1 cellular context compared by ENCODE assay signal in genomic region chr3:9704343-9705322, GRCh38.
TF ChIP-seq lines count a peak whose summit lies in the region.

No MANE protein-coding gene starts in this region.

TF ChIP-seq in HepG2, 621 proteins besides CTCF, POLR2A, EP300 and RAD21 (continued from another document and continues in another):
- TF ChIP-seq, protein P1, sequence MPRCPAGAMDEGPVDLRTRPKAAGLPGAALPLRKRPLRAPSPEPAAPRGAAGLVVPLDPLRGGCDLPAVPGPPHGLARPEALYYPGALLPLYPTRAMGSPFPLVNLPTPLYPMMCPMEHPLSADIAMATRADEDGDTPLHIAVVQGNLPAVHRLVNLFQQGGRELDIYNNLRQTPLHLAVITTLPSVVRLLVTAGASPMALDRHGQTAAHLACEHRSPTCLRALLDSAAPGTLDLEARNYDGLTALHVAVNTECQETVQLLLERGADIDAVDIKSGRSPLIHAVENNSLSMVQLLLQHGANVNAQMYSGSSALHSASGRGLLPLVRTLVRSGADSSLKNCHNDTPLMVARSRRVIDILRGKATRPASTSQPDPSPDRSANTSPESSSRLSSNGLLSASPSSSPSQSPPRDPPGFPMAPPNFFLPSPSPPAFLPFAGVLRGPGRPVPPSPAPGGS (CRISPR knock-in tag; IDR thresholded peaks at IDR 0.05) = 0 out of 2 replicates have a peak, but pooled peaks have one; percentile 47
- TF ChIP-seq, protein P2, sequence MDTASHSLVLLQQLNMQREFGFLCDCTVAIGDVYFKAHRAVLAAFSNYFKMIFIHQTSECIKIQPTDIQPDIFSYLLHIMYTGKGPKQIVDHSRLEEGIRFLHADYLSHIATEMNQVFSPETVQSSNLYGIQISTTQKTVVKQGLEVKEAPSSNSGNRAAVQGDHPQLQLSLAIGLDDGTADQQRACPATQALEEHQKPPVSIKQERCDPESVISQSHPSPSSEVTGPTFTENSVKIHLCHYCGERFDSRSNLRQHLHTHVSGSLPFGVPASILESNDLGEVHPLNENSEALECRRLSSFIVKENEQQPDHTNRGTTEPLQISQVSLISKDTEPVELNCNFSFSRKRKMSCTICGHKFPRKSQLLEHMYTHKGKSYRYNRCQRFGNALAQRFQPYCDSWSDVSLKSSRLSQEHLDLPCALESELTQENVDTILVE (CRISPR knock-in tag; IDR thresholded peaks at IDR 0.05) = peak; percentile 87
- TF ChIP-seq ZNF230 (CRISPR knock-in tag; IDR thresholded peaks at IDR 0.05) (peak; percentile 29; the same call in 1 of the 2 replicates), FOXO1 (CRISPR knock-in tag; IDR thresholded peaks at IDR 0.05) (peak; percentile 64; the same call in 1 of the 2 replicates), HNRNPUL1 (IDR thresholded peaks at IDR 0.05; ENCODE audit: low read depth, low read length) (no peak), ZC3H4 (CRISPR knock-in tag; IDR thresholded peaks at IDR 0.05; ENCODE audit: borderline replicate concordance) (peak; percentile 53; the same call in 1 of the 2 replicates), NKX3-1 (CRISPR knock-in tag; IDR thresholded peaks at IDR 0.05) (peak; percentile 88; the same call in 1 of the 2 replicates), ELF1 (CRISPR knock-in tag; IDR thresholded peaks at IDR 0.05) (peak; percentile 44; the same call in 1 of the 2 replicates), KLF16 (CRISPR knock-in tag; IDR thresholded peaks at IDR 0.05) (peak in 1 of 2 experiments; percentile 74; a peak in 1 of 4 replicates), ZNF747 (CRISPR knock-in tag; IDR thresholded peaks at IDR 0.05; ENCODE audit: borderline replicate concordance) (no peak), ZFP37 (CRISPR knock-in tag; IDR thresholded peaks at IDR 0.05; ENCODE audit: borderline replicate concordance) (0 out of 2 replicates have a peak, but pooled peaks have one; percentile 51), SIN3A (IDR thresholded peaks at IDR 0.05; ENCODE audit: borderline replicate concordance, low read depth, low read length) (peak; percentile 83; the same call in 1 of the 2 replicates), RFX3 (CRISPR knock-in tag; IDR thresholded peaks at IDR 0.05) (peak; percentile 53; the same call in 1 of the 2 replicates), HDAC2 (CRISPR knock-in tag; IDR thresholded peaks at IDR 0.05) (peak; percentile 48; the same call in 1 of the 2 replicates), BCL6 (CRISPR knock-in tag; IDR thresholded peaks at IDR 0.05) (peak; percentile 82), SRY (CRISPR knock-in tag; IDR thresholded peaks at IDR 0.05) (peak; percentile 83; the same call in 1 of the 2 replicates), ARNTL (CRISPR knock-in tag; IDR thresholded peaks at IDR 0.05) (no peak), ZSCAN12 (CRISPR knock-in tag; IDR thresholded peaks at IDR 0.05) (peak; percentile 83; the same call in 1 of the 2 replicates), NFAT5 (CRISPR knock-in tag; IDR thresholded peaks at IDR 0.05) (peak; percentile 90; the same call in 1 of the 2 replicates), TMF1 (CRISPR knock-in tag; IDR thresholded peaks at IDR 0.05; ENCODE audit: low read depth) (peak; percentile 86), SALL1 (CRISPR knock-in tag; IDR thresholded peaks at IDR 0.05) (peak; percentile 91), ATAD3A (CRISPR knock-in tag; IDR thresholded peaks at IDR 0.05) (peak; percentile 89; the same call in 1 of the 2 replicates), HOXA9 (CRISPR knock-in tag; IDR thresholded peaks at IDR 0.05; ENCODE audit: borderline replicate concordance) (peak; percentile 63; the same call in 1 of the 2 replicates), KLF11 (CRISPR knock-in tag; IDR thresholded peaks at IDR 0.05) (0 out of 2 replicates have a peak, but pooled peaks have one; percentile 74), ZNF30 (CRISPR knock-in tag; IDR thresholded peaks at IDR 0.05) (0 out of 2 replicates have a peak, but pooled peaks have one; percentile 42), ZNF121 (CRISPR knock-in tag; IDR thresholded peaks at IDR 0.05) (no peak), ZZZ3 (CRISPR knock-in tag; IDR thresholded peaks at IDR 0.05; ENCODE audit: borderline replicate concordance) (0 out of 2 replicates have a peak, but pooled peaks have one; percentile 12), CBFB (CRISPR knock-in tag; IDR thresholded peaks at IDR 0.05) (0 out of 2 replicates have a peak, but pooled peaks have one; percentile 24), FOSL1 (CRISPR knock-in tag; IDR thresholded peaks at IDR 0.05; ENCODE audit: borderline replicate concordance) (no peak; the same call in 1 of the 2 replicates), WIZ (CRISPR knock-in tag; IDR thresholded peaks at IDR 0.05) (peak; percentile 68; the same call in 1 of the 2 replicates), CREM (IDR thresholded peaks at IDR 0.05) (no peak), CREM (CRISPR knock-in tag; IDR thresholded peaks at IDR 0.05) (no peak), BATF2 (CRISPR knock-in tag; IDR thresholded peaks at IDR 0.05) (0 out of 2 replicates have a peak, but pooled peaks have one; percentile 51), GABPB1 (CRISPR knock-in tag; IDR thresholded peaks at IDR 0.05) (peak; percentile 84), ZNF138 (CRISPR knock-in tag; IDR thresholded peaks at IDR 0.05; ENCODE audit: low read depth) (peak; percentile 85; the same call in 1 of the 2 replicates), MTF2 (CRISPR knock-in tag; IDR thresholded peaks at IDR 0.05; ENCODE audit: borderline replicate concordance) (no peak), ETV6 (CRISPR knock-in tag; conservative IDR thresholded peaks at IDR 0.05) (peak; percentile 95), SIX1 (CRISPR knock-in tag; IDR thresholded peaks at IDR 0.05; ENCODE audit: borderline replicate concordance) (0 out of 2 replicates have a peak, but pooled peaks have one; percentile 21), BORCS8-MEF2B (CRISPR knock-in tag; IDR thresholded peaks at IDR 0.05) (peak; percentile 92), GATAD1 (CRISPR knock-in tag; IDR thresholded peaks at IDR 0.05) (0 out of 2 replicates have a peak, but pooled peaks have one; percentile 21)
- TF ChIP-seq, protein P3, sequence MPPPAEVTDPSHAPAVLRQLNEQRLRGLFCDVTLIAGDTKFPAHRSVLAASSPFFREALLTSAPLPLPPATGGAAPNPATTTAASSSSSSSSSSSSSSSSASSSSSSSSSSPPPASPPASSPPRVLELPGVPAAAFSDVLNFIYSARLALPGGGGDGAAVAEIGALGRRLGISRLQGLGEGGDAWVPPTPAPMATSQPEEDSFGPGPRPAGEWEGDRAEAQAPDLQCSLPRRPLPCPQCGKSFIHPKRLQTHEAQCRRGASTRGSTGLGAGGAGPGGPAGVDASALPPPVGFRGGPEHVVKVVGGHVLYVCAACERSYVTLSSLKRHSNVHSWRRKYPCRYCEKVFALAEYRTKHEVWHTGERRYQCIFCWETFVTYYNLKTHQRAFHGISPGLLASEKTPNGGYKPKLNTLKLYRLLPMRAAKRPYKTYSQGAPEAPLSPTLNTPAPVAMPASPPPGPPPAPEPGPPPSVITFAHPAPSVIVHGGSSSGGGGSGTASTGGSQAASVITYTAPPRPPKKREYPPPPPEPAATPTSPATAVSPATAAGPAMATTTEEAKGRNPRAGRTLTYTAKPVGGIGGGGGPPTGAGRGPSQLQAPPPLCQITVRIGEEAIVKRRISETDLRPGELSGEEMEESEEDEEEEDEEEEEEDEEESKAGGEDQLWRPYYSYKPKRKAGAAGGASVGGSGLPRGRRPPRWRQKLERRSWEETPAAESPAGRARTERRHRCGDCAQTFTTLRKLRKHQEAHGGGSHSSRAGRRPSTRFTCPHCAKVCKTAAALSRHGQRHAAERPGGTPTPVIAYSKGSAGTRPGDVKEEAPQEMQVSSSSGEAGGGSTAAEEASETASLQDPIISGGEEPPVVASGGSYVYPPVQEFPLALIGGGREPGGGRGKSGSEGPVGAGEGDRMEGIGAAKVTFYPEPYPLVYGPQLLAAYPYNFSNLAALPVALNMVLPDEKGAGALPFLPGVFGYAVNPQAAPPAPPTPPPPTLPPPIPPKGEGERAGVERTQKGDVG (CRISPR knock-in tag; IDR thresholded peaks at IDR 0.05; ENCODE audit: borderline replicate concordance) = no peak
- TF ChIP-seq, protein P4, sequence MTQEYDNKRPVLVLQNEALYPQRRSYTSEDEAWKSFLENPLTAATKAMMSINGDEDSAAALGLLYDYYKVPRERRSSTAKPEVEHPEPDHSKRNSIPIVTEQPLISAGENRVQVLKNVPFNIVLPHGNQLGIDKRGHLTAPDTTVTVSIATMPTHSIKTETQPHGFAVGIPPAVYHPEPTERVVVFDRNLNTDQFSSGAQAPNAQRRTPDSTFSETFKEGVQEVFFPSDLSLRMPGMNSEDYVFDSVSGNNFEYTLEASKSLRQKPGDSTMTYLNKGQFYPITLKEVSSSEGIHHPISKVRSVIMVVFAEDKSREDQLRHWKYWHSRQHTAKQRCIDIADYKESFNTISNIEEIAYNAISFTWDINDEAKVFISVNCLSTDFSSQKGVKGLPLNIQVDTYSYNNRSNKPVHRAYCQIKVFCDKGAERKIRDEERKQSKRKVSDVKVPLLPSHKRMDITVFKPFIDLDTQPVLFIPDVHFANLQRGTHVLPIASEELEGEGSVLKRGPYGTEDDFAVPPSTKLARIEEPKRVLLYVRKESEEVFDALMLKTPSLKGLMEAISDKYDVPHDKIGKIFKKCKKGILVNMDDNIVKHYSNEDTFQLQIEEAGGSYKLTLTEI (CRISPR knock-in tag; conservative IDR thresholded peaks at IDR 0.05) = no peak
- TF ChIP-seq, protein P5, sequence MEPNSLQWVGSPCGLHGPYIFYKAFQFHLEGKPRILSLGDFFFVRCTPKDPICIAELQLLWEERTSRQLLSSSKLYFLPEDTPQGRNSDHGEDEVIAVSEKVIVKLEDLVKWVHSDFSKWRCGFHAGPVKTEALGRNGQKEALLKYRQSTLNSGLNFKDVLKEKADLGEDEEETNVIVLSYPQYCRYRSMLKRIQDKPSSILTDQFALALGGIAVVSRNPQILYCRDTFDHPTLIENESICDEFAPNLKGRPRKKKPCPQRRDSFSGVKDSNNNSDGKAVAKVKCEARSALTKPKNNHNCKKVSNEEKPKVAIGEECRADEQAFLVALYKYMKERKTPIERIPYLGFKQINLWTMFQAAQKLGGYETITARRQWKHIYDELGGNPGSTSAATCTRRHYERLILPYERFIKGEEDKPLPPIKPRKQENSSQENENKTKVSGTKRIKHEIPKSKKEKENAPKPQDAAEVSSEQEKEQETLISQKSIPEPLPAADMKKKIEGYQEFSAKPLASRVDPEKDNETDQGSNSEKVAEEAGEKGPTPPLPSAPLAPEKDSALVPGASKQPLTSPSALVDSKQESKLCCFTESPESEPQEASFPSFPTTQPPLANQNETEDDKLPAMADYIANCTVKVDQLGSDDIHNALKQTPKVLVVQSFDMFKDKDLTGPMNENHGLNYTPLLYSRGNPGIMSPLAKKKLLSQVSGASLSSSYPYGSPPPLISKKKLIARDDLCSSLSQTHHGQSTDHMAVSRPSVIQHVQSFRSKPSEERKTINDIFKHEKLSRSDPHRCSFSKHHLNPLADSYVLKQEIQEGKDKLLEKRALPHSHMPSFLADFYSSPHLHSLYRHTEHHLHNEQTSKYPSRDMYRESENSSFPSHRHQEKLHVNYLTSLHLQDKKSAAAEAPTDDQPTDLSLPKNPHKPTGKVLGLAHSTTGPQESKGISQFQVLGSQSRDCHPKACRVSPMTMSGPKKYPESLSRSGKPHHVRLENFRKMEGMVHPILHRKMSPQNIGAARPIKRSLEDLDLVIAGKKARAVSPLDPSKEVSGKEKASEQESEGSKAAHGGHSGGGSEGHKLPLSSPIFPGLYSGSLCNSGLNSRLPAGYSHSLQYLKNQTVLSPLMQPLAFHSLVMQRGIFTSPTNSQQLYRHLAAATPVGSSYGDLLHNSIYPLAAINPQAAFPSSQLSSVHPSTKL (CRISPR knock-in tag; IDR thresholded peaks at IDR 0.05) = peak; percentile 52; the same call in 1 of the 2 replicates
- TF ChIP-seq, protein P6, sequence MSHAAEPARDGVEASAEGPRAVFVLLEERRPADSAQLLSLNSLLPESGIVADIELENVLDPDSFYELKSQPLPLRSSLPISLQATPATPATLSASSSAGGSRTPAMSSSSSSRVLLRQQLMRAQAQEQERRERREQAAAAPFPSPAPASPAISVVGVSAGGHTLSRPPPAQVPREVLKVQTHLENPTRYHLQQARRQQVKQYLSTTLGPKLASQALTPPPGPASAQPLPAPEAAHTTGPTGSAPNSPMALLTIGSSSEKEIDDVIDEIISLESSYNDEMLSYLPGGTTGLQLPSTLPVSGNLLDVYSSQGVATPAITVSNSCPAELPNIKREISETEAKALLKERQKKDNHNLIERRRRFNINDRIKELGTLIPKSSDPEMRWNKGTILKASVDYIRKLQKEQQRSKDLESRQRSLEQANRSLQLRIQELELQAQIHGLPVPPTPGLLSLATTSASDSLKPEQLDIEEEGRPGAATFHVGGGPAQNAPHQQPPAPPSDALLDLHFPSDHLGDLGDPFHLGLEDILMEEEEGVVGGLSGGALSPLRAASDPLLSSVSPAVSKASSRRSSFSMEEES (CRISPR knock-in tag; IDR thresholded peaks at IDR 0.05) = peak; percentile 49; the same call in 1 of the 2 replicates
